8 cellular contexts compared by ENCODE assay signal in the genomic region with DNA sequence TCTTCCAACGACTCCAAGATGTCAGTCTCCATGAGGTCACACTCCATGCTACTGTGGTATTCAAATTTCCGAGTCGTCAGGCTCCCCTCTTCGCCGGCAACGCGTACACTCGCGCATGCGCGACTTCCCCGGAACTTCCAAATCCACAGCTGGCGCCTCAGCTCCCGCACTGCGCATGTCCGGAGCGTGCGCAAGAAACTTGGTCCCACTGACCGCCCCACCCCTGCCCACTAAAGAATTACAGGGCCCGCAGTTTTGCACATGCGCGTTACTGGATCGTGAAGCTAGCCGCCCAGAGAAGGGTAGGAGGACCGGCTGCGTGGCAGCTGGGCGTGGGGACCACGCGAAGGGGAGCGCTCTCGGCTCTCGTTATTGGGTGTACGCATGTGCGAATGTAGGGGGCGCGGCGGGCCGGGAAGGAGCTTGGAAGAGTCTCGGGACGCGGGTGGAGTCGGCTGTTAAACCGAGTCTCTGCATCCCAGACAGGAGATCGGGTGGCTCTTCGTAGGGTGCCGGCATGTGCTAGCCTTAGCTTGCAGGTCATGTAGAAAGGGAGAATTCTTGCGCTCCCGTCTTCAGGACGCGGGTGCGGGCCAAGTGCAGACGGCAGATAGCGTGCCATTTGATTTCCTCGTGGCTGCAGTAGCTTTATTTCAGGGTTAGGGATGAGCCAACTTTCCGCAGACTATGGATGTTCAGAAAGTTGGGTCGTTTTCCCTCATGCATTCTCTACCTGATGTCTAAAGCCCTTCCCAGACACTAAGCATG. TPM values are rescaled to one million over a fixed set of nuclear protein-coding genes. Genes with fewer than 3 reads are reported as not detected.
DNase-seq lines count a peak whose midpoint lies in the region; ATAC-seq and TF ChIP-seq lines count a peak whose summit lies in the region.

TSS of gene FAM98A (minus strand) at position 125 of the 768 bp plus-strand sequence. CDS start at position 47, 78 bp downstream.

- TF ChIP-seq CTCF in GM13976 (IDR thresholded peaks at IDR 0.05; ENCODE audit: borderline replicate concordance, control extremely low read depth, extremely low read depth, insufficient read depth, missing control alignments) (no peak), heart right ventricle (IDR thresholded peaks at IDR 0.05) (peak in 4 of 9 donors; percentile 21 to 46 (median 38)), upper lobe of left lung (IDR thresholded peaks at IDR 0.05) (peak in 3 of 6 experiments; percentile 29 to 43 (median 30))

- ATAC-seq in HG02870 (IDR thresholded peaks at IDR 0.05; ENCODE audit: unreplicated experiment) (peak; percentile 89), heart right ventricle (peak; percentile 98 to 99 (median 98)), upper lobe of left lung (ENCODE audit: low FRiP score in 2 of 2) (peak; percentile 99)

- WGBS in heart right ventricle, 2 donors: 0% methylated on average over 56 of the region's 56 CpGs
- WGBS in upper lobe of left lung, 2 donors: 0 to 1% methylated on average over 25 to 56 of the region's 56 CpGs

- peak in 3 of 4 donors; percentile 44 to 70 (median 56) for TF ChIP-seq POLR2A in upper lobe of left lung (IDR thresholded peaks at IDR 0.05)

- H3K9me3 ChIP-seq in heart right ventricle (no peaks in the 10 kb centered on the region), upper lobe of left lung (no peaks in the 10 kb centered on the region)

- H3K27me3 ChIP-seq in heart right ventricle: no peaks in the 10 kb centered on the region
- no peaks in the 10 kb centered on the region for H3K27me3 ChIP-seq in upper lobe of left lung

- H3K27ac ChIP-seq in heart right ventricle (peak within 1 kb of the TSS; percentile 11 to 90 (median 86)), upper lobe of left lung (peak within 1 kb of the TSS; percentile 84 to 89 (median 86))

- peaks cover 4 to 41% (median 28%) of the 10 kb centered on the region in 9 donors for H3K4me1 ChIP-seq in heart right ventricle
- H3K4me1 ChIP-seq in upper lobe of left lung: peaks cover 10 to 26% (median 15%) of the 10 kb centered on the region in 4 donors

- TF ChIP-seq EP300 in upper lobe of left lung (IDR thresholded peaks at IDR 0.05): no peak

- intact Hi-C loops in T-helper 1 cell treated with Interleukin-12 subunit alpha and Interleukin-12 subunit beta and Interleukin-4 antibody, amounts not matched to agents 30 ng/mL and 1 ng/mL, for 36 hours (cut with micrococcal nuclease): loop anchor here (1.0 to 5.0 kb wide), 12 partner anchors 16 to 1587 kb away; partner anchors contain the start of genes LTBP1, MEMO1, RASGRP3 and SLC30A6
- intact Hi-C loops in heart right ventricle (cut with DNase I) (no loop called here), posterior cingulate gyrus (cut with DNase I) (loop anchor here (5.0 kb wide), 1 partner anchor 122 kb away; the partner anchor contains the start of gene RASGRP3)

- DNase-seq in GM13976 (ENCODE audit: low spot score): peak; percentile 97
- peak; percentile 93 for DNase-seq in NCI-H146 treated with DMSO at 0.1 percent for 48 hours (lab: John Stamatoyannopoulos, UW; ENCODE audit: unreplicated experiment)
- DNase-seq in amniotic epithelial cell (ENCODE audit: low read depth): peak; percentile 97
- DNase-seq in heart right ventricle: peak; percentile 99 to 100
- peak; percentile 97 to 100 (median 98) for DNase-seq in posterior cingulate gyrus
- DNase-seq in upper lobe of left lung: peak; percentile 98 to 99

- H3K4me3 ChIP-seq in heart right ventricle (peak within 1 kb of the TSS; percentile 45 to 94 (median 80)), upper lobe of left lung (peak within 1 kb of the TSS; percentile 75 to 99 (median 90))

- in situ Hi-C loops in GM13976 (cut with MboI; ENCODE audit: low sequenced_read_pairs, unreplicated experiment): loop anchor here (25.0 kb wide), 2 partner anchors 837 to 1037 kb away; no protein-coding TSS in a partner anchor

- H3K36me3 ChIP-seq in heart right ventricle (peaks cover 0 to 13% (median 0%) of the 10 kb centered on the region in 9 donors), upper lobe of left lung (peaks cover 0 to 7% (median 0%) of the 10 kb centered on the region in 4 donors)

RNA-seq across cellular contexts. Expression of gene FAM98A, which starts in this region (rescaled TPM):
- total RNA-seq in T-helper 1 cell treated with Interleukin-12 subunit alpha and Interleukin-12 subunit beta and Interleukin-4 antibody, amounts not matched to agents 30 ng/mL and 1 ng/mL, for 36 hours: 38.2 and 52.9 TPM in 2 replicates
- total RNA-seq in heart right ventricle: 10 to 100 TPM; 61.5 to 92.3 (median 70.9) TPM
- 10 to 100 TPM; 27.7 to 33.5 TPM for polyA plus RNA-seq in heart right ventricle
- total RNA-seq in upper lobe of left lung: 10 to 100 TPM in 5 of 6 donors, 1 to 10 TPM in 1; 9.0 to 66.3 (median 26.4) TPM

Comparison
In these comparisons a context has a peak if more than half of its experiments do, and no peak if none do; other contexts are left out.
1. Peak in every context shown above with its lines: DNase-seq, ATAC-seq, H3K4me3 ChIP-seq and H3K27ac ChIP-seq.
2. intact Hi-C loops: an anchor here in T-helper 1 cell treated with Interleukin-12 subunit alpha and Interleukin-12 subunit beta and Interleukin-4 antibody, amounts not matched to agents 30 ng/mL and 1 ng/mL, for 36 hours (1.0 to 5.0 kb wide) and posterior cingulate gyrus (5.0 kb wide); none called in heart right ventricle.